ENCODE assay signal across 9 cellular contexts in genomic region chr13:24161980-24162517, GRCh38. TPM values are rescaled to one million over a fixed set of nuclear protein-coding genes. Genes with fewer than 3 reads are reported as not detected.
A peak's percentile ranks its signal among the peaks of the same experiment; 100 is the strongest.
DNase-seq lines count a peak whose midpoint lies in the region; ATAC-seq and TF ChIP-seq lines count a peak whose summit lies in the region.
"Had no signal": no experiment of that assay in that cellular context is flagged by ENCODE, and none has a peak within 500 bp of the region (broad histone marks: within the 10 kb centered on the region; RNA-seq: fewer than 3 reads in every experiment).

No MANE protein-coding gene starts in this region.

- H3K27ac ChIP-seq in heart right ventricle, result peak overlapping the region in 2 of 10 donors; percentile 84
- peak overlapping the region; percentile 97 to 100 (median 98) for H3K27ac ChIP-seq in body of pancreas
- no peak overlapping the region for H3K27ac ChIP-seq in mesenchymal stem cell (ENCODE audit: low read length, poor library complexity, severe bottlenecking)
- peak overlapping the region in 1 of 4 donors; percentile 89 for H3K27ac ChIP-seq in upper lobe of left lung

- ATAC-seq in heart right ventricle, result no peak
- peak; percentile 13 for ATAC-seq in body of pancreas
- no peak for ATAC-seq in upper lobe of left lung (ENCODE audit: low FRiP score in 2 of 2)
- no peak for ATAC-seq in HG03159 (IDR thresholded peaks at IDR 0.05; ENCODE audit: unreplicated experiment)
- ATAC-seq in sciatic nerve, result no peak

- no peak overlapping the region for H2BK5ac ChIP-seq in mesenchymal stem cell (ENCODE audit: low read depth, low read length, poor library complexity, severe bottlenecking)

- peak overlapping the region; percentile 99 for H3K4me2 ChIP-seq in mesenchymal stem cell (ENCODE audit: low read length, poor library complexity, severe bottlenecking)

- H3K14ac ChIP-seq in mesenchymal stem cell (ENCODE audit: low read length in 2 of 2), result no peak overlapping the region

- no peak overlapping the region for H4K91ac ChIP-seq in mesenchymal stem cell (ENCODE audit: low read length)

- H3K9me3 ChIP-seq in heart right ventricle (no peaks in the 10 kb centered on the region), body of pancreas (no peaks in the 10 kb centered on the region), mesenchymal stem cell (ENCODE audit: control insufficient read depth, low read length) (no peaks in the 10 kb centered on the region), upper lobe of left lung (no peaks in the 10 kb centered on the region), BE2C (no peaks in the 10 kb centered on the region; the same call in 1 of the 2 replicates)

- WGBS in heart right ventricle, 2 donors, result 60 to 65% methylated on average over 12 of the region's 12 CpGs
- 11 to 26% methylated on average over 12 of the region's 12 CpGs for WGBS in body of pancreas, 2 donors
- WGBS in mesenchymal stem cell, result 75% methylated on average over 12 of the region's 12 CpGs
- 54 to 68% methylated on average over 12 of the region's 12 CpGs for WGBS in upper lobe of left lung, 2 donors

- H2AFZ ChIP-seq in mesenchymal stem cell (ENCODE audit: low read depth, low read length), result no peak overlapping the region

- peak overlapping the region in 1 of 2 experiments; percentile 94 for H3K23ac ChIP-seq in mesenchymal stem cell (ENCODE audit: low read length in 2 of 2)

- H3K4ac ChIP-seq in mesenchymal stem cell (ENCODE audit: low read depth in 1 of 2, low read length in 2 of 2), result peak overlapping the region; percentile 11 to 30

- intact Hi-C loops in heart right ventricle (cut with DNase I), result loop anchor here in 4 of 10 donors (2.0 to 10.0 kb wide), 5 partner anchors 50 to 107 kb away; no protein-coding TSS in a partner anchor
- intact Hi-C loops in cardiac septum (cut with DNase I), result loop anchor here (5.0 kb wide), 2 partner anchors 55 to 105 kb away; no protein-coding TSS in a partner anchor
- intact Hi-C loops in body of pancreas (cut with DNase I), result loop anchor here (5.0 to 10.0 kb wide), 2 partner anchors 55 to 107 kb away; no protein-coding TSS in a partner anchor
- intact Hi-C loops in sciatic nerve (cut with DNase I), result loop anchor here (10.0 kb wide), 1 partner anchor 117 kb away; no protein-coding TSS in a partner anchor

- H2AK5ac ChIP-seq in mesenchymal stem cell (ENCODE audit: low read length, severe bottlenecking), result peak overlapping the region; percentile 16

- no peak overlapping the region for H4K8ac ChIP-seq in mesenchymal stem cell (ENCODE audit: low read length)

- peaks cover 0 to 22% (median 6%) of the 10 kb centered on the region in 7 donors for H3K27me3 ChIP-seq in heart right ventricle
- H3K27me3 ChIP-seq in body of pancreas, result no peaks in the 10 kb centered on the region
- no peaks in the 10 kb centered on the region for H3K27me3 ChIP-seq in mesenchymal stem cell (ENCODE audit: control insufficient read depth in 1 of 2, insufficient read depth in 1 of 2, low read length in 2 of 2)
- H3K27me3 ChIP-seq in upper lobe of left lung, result no peaks in the 10 kb centered on the region
- peaks cover 35% of the 10 kb centered on the region for H3K27me3 ChIP-seq in BE2C

- peak overlapping the region in 1 of 2 experiments; percentile 9 for H3K18ac ChIP-seq in mesenchymal stem cell (ENCODE audit: low read depth in 1 of 2, low read length in 2 of 2)

- no peak overlapping the region for H2BK15ac ChIP-seq in mesenchymal stem cell (ENCODE audit: low read depth, poor library complexity, severe bottlenecking)

- no peak for TF ChIP-seq EP300 in upper lobe of left lung (IDR thresholded peaks at IDR 0.05)

- H3K4me3 ChIP-seq in heart right ventricle, result peak overlapping the region in 9 of 10 donors; percentile 79 to 96 (median 87)
- H3K4me3 ChIP-seq in body of pancreas, result peak overlapping the region; percentile 74 to 97
- peak overlapping the region; percentile 21 to 92 for H3K4me3 ChIP-seq in mesenchymal stem cell (ENCODE audit: insufficient read depth in 1 of 2, low read depth in 1 of 2, low read length in 2 of 2)
- H3K4me3 ChIP-seq in upper lobe of left lung, result peak overlapping the region; percentile 5 to 94 (median 90)
- no peak overlapping the region for H3K4me3 ChIP-seq in BE2C (ENCODE audit: low read depth, low read length)

- TF ChIP-seq POLR2A in body of pancreas (IDR thresholded peaks at IDR 0.05) (peak in 1 of 3 donors; percentile 63), upper lobe of left lung (IDR thresholded peaks at IDR 0.05) (no peak)

- peaks cover 19% of the 10 kb centered on the region for H3K79me1 ChIP-seq in mesenchymal stem cell (replicated peaks; ENCODE audit: low read length, poor library complexity, severe bottlenecking)

- no peak overlapping the region for H2BK120ac ChIP-seq in mesenchymal stem cell (ENCODE audit: low read depth, low read length)

- peaks cover 0 to 17% (median 0%) of the 10 kb centered on the region in 9 donors for H3K36me3 ChIP-seq in heart right ventricle
- peaks cover 0 to 2% of the 10 kb centered on the region in 2 donors for H3K36me3 ChIP-seq in body of pancreas (replicated peaks in 1 of 2; ENCODE audit: insufficient read depth in 1 of 2, low read depth in 2 of 2)
- peaks cover 1 to 4% of the 10 kb centered on the region in 2 experiments for H3K36me3 ChIP-seq in mesenchymal stem cell (ENCODE audit: control insufficient read depth in 1 of 2, insufficient read depth in 2 of 2, low read depth in 1 of 2, low read length in 2 of 2)
- peaks cover 0 to 16% (median 0%) of the 10 kb centered on the region in 4 donors for H3K36me3 ChIP-seq in upper lobe of left lung
- H3K36me3 ChIP-seq in BE2C, result no peaks in the 10 kb centered on the region; the same call in 1 of the 2 replicates

- TF ChIP-seq CTCF in heart right ventricle (IDR thresholded peaks at IDR 0.05) (no peak), body of pancreas (IDR thresholded peaks at IDR 0.05) (peak in 2 of 7 experiments; percentile 4 to 12), upper lobe of left lung (IDR thresholded peaks at IDR 0.05) (no peak), BE2C (IDR thresholded peaks at IDR 0.05; ENCODE audit: low read depth, low read length) (no peak)

- H3K4me1 ChIP-seq in heart right ventricle (peaks cover 0 to 45% (median 21%) of the 10 kb centered on the region in 9 donors), body of pancreas (peaks cover 58% of the 10 kb centered on the region), mesenchymal stem cell (ENCODE audit: control insufficient read depth, insufficient read depth, low read depth, low read length) (peaks cover 21% of the 10 kb centered on the region), upper lobe of left lung (peaks cover 23 to 40% (median 29%) of the 10 kb centered on the region in 4 donors), BE2C (peaks cover 4% of the 10 kb centered on the region)

- peak overlapping the region in 1 of 2 experiments; percentile 33 for H2BK12ac ChIP-seq in mesenchymal stem cell (ENCODE audit: low read length in 2 of 2)

- no peak overlapping the region for H3K9ac ChIP-seq in mesenchymal stem cell (ENCODE audit: low read length)

- DNase-seq in heart right ventricle (no peak), cardiac septum (ENCODE audit: low spot score) (no peak), body of pancreas (peak; percentile 56 to 67 (median 64)), mesenchymal stem cell (no peak), upper lobe of left lung (peak in 1 of 2 donors; percentile 30), BE2C (no peak), sciatic nerve (ENCODE audit: low spot score) (no peak)
- DNase-seq: GF-D8 had no signal

RNA-seq across cellular contexts. Expression of gene SPATA13, which starts 1.5 kb away (rescaled TPM):
- total RNA-seq in heart right ventricle (10 to 100 TPM in 5 of 10 donors, 1 to 10 TPM in 5; 6.0 to 19.2 (median 10.2) TPM), cardiac septum (8.0 TPM), body of pancreas (100 to 1,000 TPM in 1 of 2 donors, 10 to 100 TPM in 1; 83.3 to 359 TPM), upper lobe of left lung (10 to 100 TPM; 31.2 to 77.5 (median 49.2) TPM), sciatic nerve (49.8 TPM)
- 10 to 100 TPM in 1 of 2 donors, 1 to 10 TPM in 1; 3.3 to 21.4 TPM for polyA plus RNA-seq in heart right ventricle
- 5.8 TPM for polyA plus RNA-seq in mesenchymal stem cell (2013, experiment 1 of 2)
- polyA plus RNA-seq in mesenchymal stem cell (2013, experiment 2 of 2), result 6.8 TPM
- 0.32 TPM for polyA plus RNA-seq in BE2C (2012; ENCODE audit: insufficient read depth, insufficient read length, low read depth)

Comparison
In these comparisons a context has a peak if more than half of its experiments do, and no peak if none do; other contexts are left out.
1. DNase-seq: peak in body of pancreas (4 of 4); none in heart right ventricle (0 of 2), cardiac septum (single experiment), mesenchymal stem cell (single experiment), BE2C (single experiment) and sciatic nerve (single experiment).